ENCODE assay signal across 8 cellular contexts in genomic region chr1:116152577-116152943, GRCh38. TPM values are rescaled to one million over a fixed set of nuclear protein-coding genes. Genes with fewer than 3 reads are reported as not detected.
A peak's percentile ranks its signal among the peaks of the same experiment; 100 is the strongest.
DNase-seq lines count a peak whose midpoint lies in the region; ATAC-seq and TF ChIP-seq lines count a peak whose summit lies in the region.

No MANE protein-coding gene starts in this region.

- no peaks in the 10 kb centered on the region for H3K9me3 ChIP-seq in iPS-20b (ENCODE audit: insufficient read depth, low read depth, low read length)

- in situ Hi-C loops in ACHN (cut with HindIII; ENCODE audit: low pct_ligation_motif_present, low pct_unique_long_range_greater_than_20kb, low sequenced_read_pairs): no loop called here

- CTCF ChIA-PET in activated B cell treated with CpG ODN at 0.5 μM for 24 hours (lab: Charles Lee) (interaction anchor here (0.6 to 7.6 kb wide), 6 partner anchors 12 to 346 kb away, joined by 3 to 73 read pairs (median 4); no protein-coding TSS in a partner anchor), GM10248 (lab: Yijun Ruan, JAX) (interaction anchor here (0.6 to 11.3 kb wide), 11 partner anchors 12 to 346 kb away, joined by 3 to 156 read pairs (median 4); no protein-coding TSS in a partner anchor)

- ATAC-seq in activated B cell treated with CpG ODN at 0.5 μM for 24 hours (ENCODE audit: low read depth): no peak
- no peak for ATAC-seq in stimulated activated effector memory CD8-positive, alpha-beta T cell treated with anti-CD3 and anti-CD28 coated beads, Interleukin-12 subunit alpha, Interleukin-12 subunit beta, amount 100 ng/mL, for 72 hours

- H3K4me1 ChIP-seq in iPS-20b (ENCODE audit: insufficient read depth, low read length): no peaks in the 10 kb centered on the region; the same call in 1 of the 2 replicates

- peaks cover 3% of the 10 kb centered on the region for H3K4me1 Mint-ChIP-seq in activated B cell treated with CpG ODN at 0.5 μM for 24 hours
- peaks cover 11% of the 10 kb centered on the region for H3K4me1 Mint-ChIP-seq in stimulated activated effector memory CD8-positive, alpha-beta T cell treated with anti-CD3 and anti-CD28 coated beads, Interleukin-12 subunit alpha, Interleukin-12 subunit beta, amount 100 ng/mL, for 72 hours

- no peaks in the 10 kb centered on the region for H3K36me3 ChIP-seq in iPS-20b (ENCODE audit: insufficient read depth, low read depth, low read length)

- no peaks in the 10 kb centered on the region for H3K36me3 Mint-ChIP-seq in activated B cell treated with CpG ODN at 0.5 μM for 24 hours (ENCODE audit: low read depth)
- no peaks in the 10 kb centered on the region for H3K36me3 Mint-ChIP-seq in stimulated activated effector memory CD8-positive, alpha-beta T cell treated with anti-CD3 and anti-CD28 coated beads, Interleukin-12 subunit alpha, Interleukin-12 subunit beta, amount 100 ng/mL, for 72 hours

- TF ChIP-seq CTCF in HFF-Myc (IDR thresholded peaks at IDR 0.05; ENCODE audit: low read depth, low read length, missing control alignments) (no peak), activated B cell treated with CpG ODN at 0.5 μM for 24 hours (IDR thresholded peaks at IDR 0.05) (no peak), GM10248 (IDR thresholded peaks at IDR 0.05; ENCODE audit: control extremely low read depth, extremely low read depth, low read depth, missing control alignments) (no peak)

- POLR2A ChIA-PET in activated B cell treated with CpG ODN at 0.5 μM for 24 hours (lab: Charles Lee): no interaction called here
- POLR2A ChIA-PET in GM10248 (lab: Yijun Ruan, JAX): no interaction called here

- peak overlapping the region; percentile 33 for H3K4me3 Mint-ChIP-seq in activated B cell treated with CpG ODN at 0.5 μM for 24 hours
- peak overlapping the region; percentile 65 for H3K4me3 Mint-ChIP-seq in stimulated activated effector memory CD8-positive, alpha-beta T cell treated with anti-CD3 and anti-CD28 coated beads, Interleukin-12 subunit alpha, Interleukin-12 subunit beta, amount 100 ng/mL, for 72 hours

- intact Hi-C loops in activated B cell treated with CpG ODN at 0.5 μM for 24 hours (cut with micrococcal nuclease): loop anchor here (2.0 to 5.0 kb wide), 5 partner anchors 16 to 970 kb away; partner anchors contain the start of genes ATP1A1, CD58, TRIM45 and TTF2

- no peak overlapping the region for H3K27ac Mint-ChIP-seq in activated B cell treated with CpG ODN at 0.5 μM for 24 hours
- peak overlapping the region; percentile 80 for H3K27ac Mint-ChIP-seq in stimulated activated effector memory CD8-positive, alpha-beta T cell treated with anti-CD3 and anti-CD28 coated beads, Interleukin-12 subunit alpha, Interleukin-12 subunit beta, amount 100 ng/mL, for 72 hours

- H3K9me3 Mint-ChIP-seq in activated B cell treated with CpG ODN at 0.5 μM for 24 hours: no peaks in the 10 kb centered on the region
- no peaks in the 10 kb centered on the region for H3K9me3 Mint-ChIP-seq in stimulated activated effector memory CD8-positive, alpha-beta T cell treated with anti-CD3 and anti-CD28 coated beads, Interleukin-12 subunit alpha, Interleukin-12 subunit beta, amount 100 ng/mL, for 72 hours

- H3K27me3 ChIP-seq in iPS-20b (ENCODE audit: insufficient read depth, low read length): peaks cover 18% of the 10 kb centered on the region

- peak overlapping the region; percentile 61; the same call in 1 of the 2 replicates for H3K9ac ChIP-seq in iPS-20b (ENCODE audit: low read depth, low read length)

- H3K4me3 ChIP-seq in HFF-Myc (replicated peaks; ENCODE audit: low read depth, low read length) (peak overlapping the region; percentile 27; the same call in 1 of the 2 replicates), iPS-20b (ENCODE audit: low read length) (peak overlapping the region; percentile 67)

- no peaks in the 10 kb centered on the region for H3K27me3 Mint-ChIP-seq in activated B cell treated with CpG ODN at 0.5 μM for 24 hours

- no peak overlapping the region for H3K27ac ChIP-seq in iPS-20b (ENCODE audit: low read length)

- no peak for DNase-seq in HFF-Myc (ENCODE audit: extremely low read depth, low read depth)
- no peak for DNase-seq in activated B cell treated with CpG ODN at 0.5 μM for 24 hours
- DNase-seq in stimulated activated effector memory CD8-positive, alpha-beta T cell treated with anti-CD3 and anti-CD28 coated beads, Interleukin-12 subunit alpha, Interleukin-12 subunit beta, amount 100 ng/mL, for 72 hours (ENCODE audit: low spot score in 2 of 2): no peak
- DNase-seq in DMS 273 treated with DMSO at 0.1 percent for 48 hours (lab: John Stamatoyannopoulos, UW): no peak
- no peak for DNase-seq in ACHN
- DNase-seq in NCI-H524 treated with DMSO at 0.1 percent for 48 hours (lab: John Stamatoyannopoulos, UW): no peak
- DNase-seq in GM10248 (ENCODE audit: extremely low spot score): no peak

RNA-seq across cellular contexts. Expression of gene MAB21L3, which starts 41.4 kb away (rescaled TPM):
- total RNA-seq in activated B cell treated with CpG ODN at 0.5 μM for 24 hours: not detected in 2 replicates
